In the genomic region with DNA sequence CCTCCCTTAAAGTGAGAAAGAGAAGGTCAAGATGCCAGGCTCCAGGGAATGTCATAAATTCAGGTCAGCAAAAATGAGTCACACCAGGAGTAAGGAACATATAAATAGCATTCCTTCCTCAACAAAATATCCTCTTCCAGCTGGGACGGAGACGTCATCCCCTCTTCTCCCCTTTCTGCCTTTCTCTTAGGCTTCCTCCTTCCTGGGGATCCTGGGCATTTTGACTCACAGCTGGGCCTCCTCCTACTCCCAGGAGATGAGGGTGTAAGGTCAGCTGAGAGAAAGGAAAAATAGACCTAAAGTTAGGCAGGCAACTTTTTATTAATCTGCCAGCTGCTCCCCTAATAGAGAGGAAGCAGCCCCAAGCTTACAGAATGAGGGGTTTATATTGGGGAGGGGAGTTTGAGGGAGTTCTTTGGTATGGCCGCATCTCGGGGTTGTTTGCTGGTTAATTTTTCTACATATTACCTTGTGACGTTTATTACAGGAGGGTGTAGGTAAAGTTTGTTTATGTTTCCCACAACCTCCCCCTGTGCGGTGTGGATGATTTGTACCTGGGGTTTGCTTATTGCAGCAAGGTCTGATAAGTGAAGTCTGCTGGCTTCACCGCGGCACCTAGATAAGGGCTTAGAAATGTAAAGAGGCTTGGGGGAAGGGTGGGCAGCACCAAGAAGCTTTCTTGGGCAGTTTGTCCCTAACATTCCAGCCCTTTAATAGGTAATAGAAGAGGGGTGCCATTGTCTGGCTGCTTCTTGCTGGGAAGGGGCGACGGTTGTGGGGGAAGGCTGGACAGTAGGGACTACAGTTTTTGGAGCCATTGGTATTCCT, we compare ENCODE assay signal across 1 cellular context.
TF ChIP-seq lines count a peak whose summit lies in the region.

No MANE protein-coding gene starts in this region.

TF ChIP-seq in HepG2, 621 proteins besides CTCF, POLR2A, EP300 and RAD21 (continued from another document and continues in another):
- TF ChIP-seq, protein P1, sequence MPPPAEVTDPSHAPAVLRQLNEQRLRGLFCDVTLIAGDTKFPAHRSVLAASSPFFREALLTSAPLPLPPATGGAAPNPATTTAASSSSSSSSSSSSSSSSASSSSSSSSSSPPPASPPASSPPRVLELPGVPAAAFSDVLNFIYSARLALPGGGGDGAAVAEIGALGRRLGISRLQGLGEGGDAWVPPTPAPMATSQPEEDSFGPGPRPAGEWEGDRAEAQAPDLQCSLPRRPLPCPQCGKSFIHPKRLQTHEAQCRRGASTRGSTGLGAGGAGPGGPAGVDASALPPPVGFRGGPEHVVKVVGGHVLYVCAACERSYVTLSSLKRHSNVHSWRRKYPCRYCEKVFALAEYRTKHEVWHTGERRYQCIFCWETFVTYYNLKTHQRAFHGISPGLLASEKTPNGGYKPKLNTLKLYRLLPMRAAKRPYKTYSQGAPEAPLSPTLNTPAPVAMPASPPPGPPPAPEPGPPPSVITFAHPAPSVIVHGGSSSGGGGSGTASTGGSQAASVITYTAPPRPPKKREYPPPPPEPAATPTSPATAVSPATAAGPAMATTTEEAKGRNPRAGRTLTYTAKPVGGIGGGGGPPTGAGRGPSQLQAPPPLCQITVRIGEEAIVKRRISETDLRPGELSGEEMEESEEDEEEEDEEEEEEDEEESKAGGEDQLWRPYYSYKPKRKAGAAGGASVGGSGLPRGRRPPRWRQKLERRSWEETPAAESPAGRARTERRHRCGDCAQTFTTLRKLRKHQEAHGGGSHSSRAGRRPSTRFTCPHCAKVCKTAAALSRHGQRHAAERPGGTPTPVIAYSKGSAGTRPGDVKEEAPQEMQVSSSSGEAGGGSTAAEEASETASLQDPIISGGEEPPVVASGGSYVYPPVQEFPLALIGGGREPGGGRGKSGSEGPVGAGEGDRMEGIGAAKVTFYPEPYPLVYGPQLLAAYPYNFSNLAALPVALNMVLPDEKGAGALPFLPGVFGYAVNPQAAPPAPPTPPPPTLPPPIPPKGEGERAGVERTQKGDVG (CRISPR knock-in tag; IDR thresholded peaks at IDR 0.05; ENCODE audit: borderline replicate concordance) = no peak
- TF ChIP-seq MZF1 (CRISPR knock-in tag; IDR thresholded peaks at IDR 0.05; ENCODE audit: borderline replicate concordance) = no peak
- TF ChIP-seq, protein P2, sequence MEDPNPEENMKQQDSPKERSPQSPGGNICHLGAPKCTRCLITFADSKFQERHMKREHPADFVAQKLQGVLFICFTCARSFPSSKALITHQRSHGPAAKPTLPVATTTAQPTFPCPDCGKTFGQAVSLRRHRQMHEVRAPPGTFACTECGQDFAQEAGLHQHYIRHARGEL (CRISPR knock-in tag; IDR thresholded peaks at IDR 0.05) = no peak
- TF ChIP-seq FOSL1 (CRISPR knock-in tag; IDR thresholded peaks at IDR 0.05; ENCODE audit: borderline replicate concordance) = no peak
- TF ChIP-seq ZSCAN12 (CRISPR knock-in tag; IDR thresholded peaks at IDR 0.05) = no peak
- TF ChIP-seq, protein P3, sequence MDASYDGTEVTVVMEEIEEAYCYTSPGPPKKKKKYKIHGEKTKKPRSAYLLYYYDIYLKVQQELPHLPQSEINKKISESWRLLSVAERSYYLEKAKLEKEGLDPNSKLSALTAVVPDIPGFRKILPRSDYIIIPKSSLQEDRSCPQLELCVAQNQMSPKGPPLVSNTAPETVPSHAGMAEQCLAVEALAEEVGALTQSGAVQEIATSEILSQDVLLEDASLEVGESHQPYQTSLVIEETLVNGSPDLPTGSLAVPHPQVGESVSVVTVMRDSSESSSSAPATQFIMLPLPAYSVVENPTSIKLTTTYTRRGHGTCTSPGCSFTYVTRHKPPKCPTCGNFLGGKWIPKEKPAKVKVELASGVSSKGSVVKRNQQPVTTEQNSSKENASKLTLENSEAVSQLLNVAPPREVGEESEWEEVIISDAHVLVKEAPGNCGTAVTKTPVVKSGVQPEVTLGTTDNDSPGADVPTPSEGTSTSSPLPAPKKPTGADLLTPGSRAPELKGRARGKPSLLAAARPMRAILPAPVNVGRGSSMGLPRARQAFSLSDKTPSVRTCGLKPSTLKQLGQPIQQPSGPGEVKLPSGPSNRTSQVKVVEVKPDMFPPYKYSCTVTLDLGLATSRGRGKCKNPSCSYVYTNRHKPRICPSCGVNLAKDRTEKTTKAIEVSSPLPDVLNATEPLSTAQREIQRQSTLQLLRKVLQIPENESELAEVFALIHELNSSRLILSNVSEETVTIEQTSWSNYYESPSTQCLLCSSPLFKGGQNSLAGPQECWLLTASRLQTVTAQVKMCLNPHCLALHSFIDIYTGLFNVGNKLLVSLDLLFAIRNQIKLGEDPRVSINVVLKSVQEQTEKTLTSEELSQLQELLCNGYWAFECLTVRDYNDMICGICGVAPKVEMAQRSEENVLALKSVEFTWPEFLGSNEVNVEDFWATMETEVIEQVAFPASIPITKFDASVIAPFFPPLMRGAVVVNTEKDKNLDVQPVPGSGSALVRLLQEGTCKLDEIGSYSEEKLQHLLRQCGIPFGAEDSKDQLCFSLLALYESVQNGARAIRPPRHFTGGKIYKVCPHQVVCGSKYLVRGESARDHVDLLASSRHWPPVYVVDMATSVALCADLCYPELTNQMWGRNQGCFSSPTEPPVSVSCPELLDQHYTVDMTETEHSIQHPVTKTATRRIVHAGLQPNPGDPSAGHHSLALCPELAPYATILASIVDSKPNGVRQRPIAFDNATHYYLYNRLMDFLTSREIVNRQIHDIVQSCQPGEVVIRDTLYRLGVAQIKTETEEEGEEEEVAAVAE (CRISPR knock-in tag; IDR thresholded peaks at IDR 0.05; ENCODE audit: borderline replicate concordance) = no peak
- TF ChIP-seq ZNF225 (CRISPR knock-in tag; IDR thresholded peaks at IDR 0.05) = no peak
- TF ChIP-seq, protein P4, sequence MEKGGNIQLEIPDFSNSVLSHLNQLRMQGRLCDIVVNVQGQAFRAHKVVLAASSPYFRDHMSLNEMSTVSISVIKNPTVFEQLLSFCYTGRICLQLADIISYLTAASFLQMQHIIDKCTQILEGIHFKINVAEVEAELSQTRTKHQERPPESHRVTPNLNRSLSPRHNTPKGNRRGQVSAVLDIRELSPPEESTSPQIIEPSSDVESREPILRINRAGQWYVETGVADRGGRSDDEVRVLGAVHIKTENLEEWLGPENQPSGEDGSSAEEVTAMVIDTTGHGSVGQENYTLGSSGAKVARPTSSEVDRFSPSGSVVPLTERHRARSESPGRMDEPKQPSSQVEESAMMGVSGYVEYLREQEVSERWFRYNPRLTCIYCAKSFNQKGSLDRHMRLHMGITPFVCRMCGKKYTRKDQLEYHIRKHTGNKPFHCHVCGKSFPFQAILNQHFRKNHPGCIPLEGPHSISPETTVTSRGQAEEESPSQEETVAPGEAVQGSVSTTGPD (CRISPR knock-in tag; IDR thresholded peaks at IDR 0.05) = no peak
- no peak for TF ChIP-seq NPAS2 (CRISPR knock-in tag; IDR thresholded peaks at IDR 0.05; ENCODE audit: borderline replicate concordance)
- no peak for TF ChIP-seq KDM6A (CRISPR knock-in tag; IDR thresholded peaks at IDR 0.05; ENCODE audit: low read depth)
- no peak for TF ChIP-seq ZNF781 (CRISPR knock-in tag; IDR thresholded peaks at IDR 0.05; ENCODE audit: borderline replicate concordance, not compliant biosample characterization)
- no peak for TF ChIP-seq MBNL3 (CRISPR knock-in tag; conservative IDR thresholded peaks at IDR 0.05)
- no peak for TF ChIP-seq DMAP1 (CRISPR knock-in tag; IDR thresholded peaks at IDR 0.05)
- TF ChIP-seq KDM5A (IDR thresholded peaks at IDR 0.05; ENCODE audit: borderline replicate concordance, low read length) = no peak
- TF ChIP-seq, protein P5, sequence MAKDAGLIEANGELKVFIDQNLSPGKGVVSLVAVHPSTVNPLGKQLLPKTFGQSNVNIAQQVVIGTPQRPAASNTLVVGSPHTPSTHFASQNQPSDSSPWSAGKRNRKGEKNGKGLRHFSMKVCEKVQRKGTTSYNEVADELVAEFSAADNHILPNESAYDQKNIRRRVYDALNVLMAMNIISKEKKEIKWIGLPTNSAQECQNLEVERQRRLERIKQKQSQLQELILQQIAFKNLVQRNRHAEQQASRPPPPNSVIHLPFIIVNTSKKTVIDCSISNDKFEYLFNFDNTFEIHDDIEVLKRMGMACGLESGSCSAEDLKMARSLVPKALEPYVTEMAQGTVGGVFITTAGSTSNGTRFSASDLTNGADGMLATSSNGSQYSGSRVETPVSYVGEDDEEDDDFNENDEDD (CRISPR knock-in tag; IDR thresholded peaks at IDR 0.05; ENCODE audit: borderline replicate concordance) = no peak
- no peak for TF ChIP-seq HNRNPK (IDR thresholded peaks at IDR 0.05; ENCODE audit: low read depth, low read length, poor library complexity, severe bottlenecking)
- TF ChIP-seq ZNF207 (IDR thresholded peaks at IDR 0.05; ENCODE audit: borderline replicate concordance) = no peak
- no peak; the same call in 1 of the 2 replicates for TF ChIP-seq TBX2 (CRISPR knock-in tag; IDR thresholded peaks at IDR 0.05; ENCODE audit: borderline replicate concordance)
- TF ChIP-seq MTF1 (CRISPR knock-in tag; IDR thresholded peaks at IDR 0.05) = no peak
- no peak for TF ChIP-seq ZNF34 (CRISPR knock-in tag; IDR thresholded peaks at IDR 0.05; ENCODE audit: borderline replicate concordance)
- TF ChIP-seq ZNF619 (CRISPR knock-in tag; IDR thresholded peaks at IDR 0.05) = no peak
- TF ChIP-seq HMGXB4 (CRISPR knock-in tag; IDR thresholded peaks at IDR 0.05; ENCODE audit: borderline replicate concordance in 1 of 2, low read depth in 1 of 2) = peak in 1 of 2 experiments; percentile 29; a peak in 1 of 4 replicates
- TF ChIP-seq RBFOX2 (IDR thresholded peaks at IDR 0.05; ENCODE audit: low read depth, low read length) = no peak
- TF ChIP-seq ZNF326 (CRISPR knock-in tag; IDR thresholded peaks at IDR 0.05; ENCODE audit: borderline replicate concordance) = no peak
- TF ChIP-seq ZNF496 (CRISPR knock-in tag; IDR thresholded peaks at IDR 0.05; ENCODE audit: insufficient replicate concordance) = no peak
- TF ChIP-seq MED13 (CRISPR knock-in tag; IDR thresholded peaks at IDR 0.05) = no peak
- TF ChIP-seq ZNF878 (CRISPR knock-in tag; IDR thresholded peaks at IDR 0.05) = no peak
- TF ChIP-seq PRPF4 (IDR thresholded peaks at IDR 0.05; ENCODE audit: low read depth, low read length, poor library complexity, severe bottlenecking) = no peak
- TF ChIP-seq ZFP1 (CRISPR knock-in tag; IDR thresholded peaks at IDR 0.05) = no peak
- TF ChIP-seq DBP (CRISPR knock-in tag; IDR thresholded peaks at IDR 0.05; ENCODE audit: not compliant biosample characterization) = no peak
- no peak for TF ChIP-seq BRCA1 (CRISPR knock-in tag; IDR thresholded peaks at IDR 0.05)
- no peak for TF ChIP-seq ZNF773 (CRISPR knock-in tag; IDR thresholded peaks at IDR 0.05; ENCODE audit: borderline replicate concordance)
- TF ChIP-seq NFIC (IDR thresholded peaks at IDR 0.05; ENCODE audit: low read length) = no peak
- peak; percentile 66 for TF ChIP-seq PITX1 (CRISPR knock-in tag; IDR thresholded peaks at IDR 0.05)
- TF ChIP-seq ZSCAN20 (CRISPR knock-in tag; IDR thresholded peaks at IDR 0.05; ENCODE audit: borderline replicate concordance) = no peak
- TF ChIP-seq HOXA3 (CRISPR knock-in tag; IDR thresholded peaks at IDR 0.05) = peak; percentile 43; the same call in 1 of the 2 replicates
- TF ChIP-seq, protein P6, sequence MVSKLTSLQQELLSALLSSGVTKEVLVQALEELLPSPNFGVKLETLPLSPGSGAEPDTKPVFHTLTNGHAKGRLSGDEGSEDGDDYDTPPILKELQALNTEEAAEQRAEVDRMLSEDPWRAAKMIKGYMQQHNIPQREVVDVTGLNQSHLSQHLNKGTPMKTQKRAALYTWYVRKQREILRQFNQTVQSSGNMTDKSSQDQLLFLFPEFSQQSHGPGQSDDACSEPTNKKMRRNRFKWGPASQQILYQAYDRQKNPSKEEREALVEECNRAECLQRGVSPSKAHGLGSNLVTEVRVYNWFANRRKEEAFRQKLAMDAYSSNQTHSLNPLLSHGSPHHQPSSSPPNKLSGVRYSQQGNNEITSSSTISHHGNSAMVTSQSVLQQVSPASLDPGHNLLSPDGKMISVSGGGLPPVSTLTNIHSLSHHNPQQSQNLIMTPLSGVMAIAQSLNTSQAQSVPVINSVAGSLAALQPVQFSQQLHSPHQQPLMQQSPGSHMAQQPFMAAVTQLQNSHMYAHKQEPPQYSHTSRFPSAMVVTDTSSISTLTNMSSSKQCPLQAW (CRISPR knock-in tag; IDR thresholded peaks at IDR 0.05) = no peak
- TF ChIP-seq, protein P7, sequence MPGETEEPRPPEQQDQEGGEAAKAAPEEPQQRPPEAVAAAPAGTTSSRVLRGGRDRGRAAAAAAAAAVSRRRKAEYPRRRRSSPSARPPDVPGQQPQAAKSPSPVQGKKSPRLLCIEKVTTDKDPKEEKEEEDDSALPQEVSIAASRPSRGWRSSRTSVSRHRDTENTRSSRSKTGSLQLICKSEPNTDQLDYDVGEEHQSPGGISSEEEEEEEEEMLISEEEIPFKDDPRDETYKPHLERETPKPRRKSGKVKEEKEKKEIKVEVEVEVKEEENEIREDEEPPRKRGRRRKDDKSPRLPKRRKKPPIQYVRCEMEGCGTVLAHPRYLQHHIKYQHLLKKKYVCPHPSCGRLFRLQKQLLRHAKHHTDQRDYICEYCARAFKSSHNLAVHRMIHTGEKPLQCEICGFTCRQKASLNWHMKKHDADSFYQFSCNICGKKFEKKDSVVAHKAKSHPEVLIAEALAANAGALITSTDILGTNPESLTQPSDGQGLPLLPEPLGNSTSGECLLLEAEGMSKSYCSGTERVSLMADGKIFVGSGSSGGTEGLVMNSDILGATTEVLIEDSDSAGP (CRISPR knock-in tag; IDR thresholded peaks at IDR 0.05; ENCODE audit: borderline replicate concordance) = no peak
- TF ChIP-seq MED1 (CRISPR knock-in tag; IDR thresholded peaks at IDR 0.05) = peak; percentile 23; the same call in 1 of the 2 replicates
- TF ChIP-seq ZNF232 (CRISPR knock-in tag; IDR thresholded peaks at IDR 0.05; ENCODE audit: borderline replicate concordance) = no peak
